In the genomic region with DNA sequence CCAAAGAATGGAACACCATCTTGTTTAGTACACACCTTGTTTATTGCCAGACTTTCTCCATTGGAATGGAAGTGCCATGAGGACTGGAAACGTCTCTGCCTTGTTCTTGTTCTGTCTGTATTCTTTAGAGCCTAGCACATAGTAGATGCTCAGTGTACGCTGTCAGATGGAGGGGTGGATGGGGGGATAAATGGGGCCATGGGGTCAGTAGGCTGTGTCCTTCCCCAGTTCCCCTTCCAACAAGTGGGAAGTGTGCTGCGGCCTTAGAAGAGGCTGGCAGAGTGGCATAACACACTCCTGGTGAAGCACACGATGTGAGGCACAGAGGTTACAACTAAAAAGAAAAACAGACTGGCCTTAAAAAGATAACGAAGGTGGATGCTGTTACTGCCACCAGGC, we compare ENCODE assay signal across 28 cellular contexts.
DNase-seq lines count a peak whose midpoint lies in the region; ATAC-seq, FAIRE-seq and TF ChIP-seq lines count a peak whose summit lies in the region.
"Had no signal": no experiment of that assay in that cellular context is flagged by ENCODE, and none has a peak within 500 bp of the region (broad histone marks: within the 10 kb centered on the region; RNA-seq: fewer than 3 reads in every experiment).

No MANE protein-coding gene starts in this region.

- intact Hi-C loops in K562 (cut with micrococcal nuclease), result no loop called here

- H3K4me1 Mint-ChIP-seq in nephron, result peaks cover 58% of the 10 kb centered on the region

- no peak for ATAC-seq in K562
- ATAC-seq: activated naive CD4-positive, alpha-beta T cell treated with anti-CD3 and anti-CD28 coated beads, Interleukin-2, amount 50 U/mL, for 72 hours; stimulated activated naive B cell treated with anti-CD40 and anti-IgM and Interleukin-4, amounts not matched to agents 10 μg/mL and 1 μg/mL and 100 μg/mL, for 72 hours had no signal

- no peaks in the 10 kb centered on the region for H3K79me2 ChIP-seq in K562 (ENCODE audit: control insufficient read depth, insufficient read depth, low read length)

- WGBS in K562 (ENCODE audit: insufficient coverage, low coverage, missing lambda C conversion rate), result 76% methylated on average over 5 of the region's 5 CpGs

- H3K4me2 ChIP-seq in K562 (ENCODE audit: insufficient read depth, low read length), result no peak overlapping the region

- no peak overlapping the region for H3K4me3 ChIP-seq in HEK293 (ENCODE audit: low read depth, low read length)
- H3K4me3 ChIP-seq in K562, result no peak overlapping the region
- H3K4me3 ChIP-seq in stomach smooth muscle (ENCODE audit: low read length in 2 of 2), result no peak overlapping the region
- no peak overlapping the region for H3K4me3 ChIP-seq in WERI-Rb-1 (ENCODE audit: low read depth, low read length)
- H3K4me3 ChIP-seq: ascending aorta, cardiac muscle cell, coronary artery, GM12878, ovary, skin epidermis, vagina had no signal

- H3K36me3 ChIP-seq in HEK293 (ENCODE audit: control insufficient read depth in 2 of 2, insufficient read depth in 1 of 2, low read length in 2 of 2), result peaks cover 0 to 9% of the 10 kb centered on the region in 2 experiments; a peak in 2 of 3 replicates
- peaks cover 17% of the 10 kb centered on the region; the same call in 1 of the 3 replicates for H3K36me3 ChIP-seq in K562 (ENCODE audit: control insufficient read depth, insufficient read depth, low read length)
- no peaks in the 10 kb centered on the region for H3K36me3 ChIP-seq in stomach smooth muscle (ENCODE audit: control insufficient read depth in 2 of 2, insufficient read depth in 2 of 2, low read length in 2 of 2)
- no peaks in the 10 kb centered on the region for H3K36me3 ChIP-seq in WERI-Rb-1
- H3K36me3 ChIP-seq: cardiac muscle cell, ovary, vagina had no signal

- BruUV-seq in K562 (replicated peaks; lab: Mats Ljungman, UMichigan), result no TSS peak

- TF ChIP-seq EP300 in K562 (IDR thresholded peaks at IDR 0.05; ENCODE audit: low read length), result no peak

- DNase-seq in K562 (ENCODE audit: extremely low read depth in 1 of 4, low spot score in 3 of 4) (no peak), WERI-Rb-1 (no peak), GM20000 (ENCODE audit: low spot score) (no peak), NCI-H1694 treated with DMSO at 0.1 percent for 48 hours (lab: John Stamatoyannopoulos, UW) (no peak), HEK293T (ENCODE audit: extremely low spot score) (no peak)
- DNase-seq: activated CD4-positive, alpha-beta T cell treated with anti-CD3 and anti-CD28 coated beads for 4 hours; activated effector memory CD4-positive, alpha-beta T cell treated with Interleukin-2 at 50 U/mL for 16 hours; activated T-cell treated with anti-CD3 and anti-CD28 coated beads, Interleukin-2, amount 50 U/mL, for 1 hour; effector CD8-positive, alpha-beta T cell; H7; immature natural killer cell; IMR-90; NCI-H146; NCI-H2107; NCI-H748 treated with DMSO at 0.1 percent for 48 hours; ovary; SIG-M5; stimulated activated naive B cell treated with anti-CD40 and anti-IgM and Interleukin-4, amounts not matched to agents 10 μg/mL and 1 μg/mL and 100 μg/mL, for 72 hours had no signal

- H3K9me3 ChIP-seq in HEK293 (ENCODE audit: control insufficient read depth, insufficient read depth, low read depth, low read length), result no peaks in the 10 kb centered on the region
- no peaks in the 10 kb centered on the region for H3K9me3 ChIP-seq in K562 (replicated peaks; ENCODE audit: control insufficient read depth, insufficient read depth, low read depth, low read length)
- no peaks in the 10 kb centered on the region for H3K9me3 ChIP-seq in stomach smooth muscle (ENCODE audit: control insufficient read depth in 2 of 2, low read length in 2 of 2)
- H3K9me3 ChIP-seq in WERI-Rb-1 (ENCODE audit: severe bottlenecking), result no peaks in the 10 kb centered on the region
- H3K9me3 ChIP-seq: ascending aorta, ovary, vagina had no signal

- peaks cover 11% of the 10 kb centered on the region for H3K36me3 Mint-ChIP-seq in nephron (ENCODE audit: low read depth)
- H3K36me3 Mint-ChIP-seq: activated naive CD4-positive, alpha-beta T cell treated with anti-CD3 and anti-CD28 coated beads, Interleukin-2, amount 50 U/mL, for 72 hours had no signal

- TF ChIP-seq CTCF in HEK293 (tag by site-specific recombination; IDR thresholded peaks at IDR 0.05), result no peak
- no peak for TF ChIP-seq CTCF in K562 (IDR thresholded peaks at IDR 0.05 in 2 of 3, conservative IDR thresholded peaks at IDR 0.05 in 1 of 3; ENCODE audit: insufficient read depth in 2 of 3, low read depth in 1 of 3, low read length in 3 of 3)
- no peak for TF ChIP-seq CTCF in nephron (IDR thresholded peaks at IDR 0.05; ENCODE audit: unreplicated experiment in 3 of 3)
- TF ChIP-seq CTCF in WERI-Rb-1 (IDR thresholded peaks at IDR 0.05; ENCODE audit: low read depth, low read length), result no peak
- no peak for TF ChIP-seq CTCF in GM20000 (IDR thresholded peaks at IDR 0.05; ENCODE audit: extremely low read depth, missing control alignments)

- H3K27me3 Mint-ChIP-seq in nephron (ENCODE audit: low read depth), result no peaks in the 10 kb centered on the region
- H3K27me3 Mint-ChIP-seq: stimulated activated naive B cell treated with anti-CD40 and anti-IgM and Interleukin-4, amounts not matched to agents 10 μg/mL and 1 μg/mL and 100 μg/mL, for 72 hours had no signal

- POLR2A ChIA-PET in HEK293 (lab: Yijun Ruan, JAX) (no interaction called here), K562 (lab: Yijun Ruan, JAX) (interaction anchor here (1.3 to 2.7 kb wide), 2 partner anchors 44 to 62 kb away, joined by 4 to 10 read pairs; a partner anchor contains a TSS), HEK293T (lab: Yijun Ruan, JAX) (no interaction called here)

- CTCF ChIA-PET in HEK293 (lab: Yijun Ruan, JAX), result no interaction called here
- CTCF ChIA-PET in K562 (lab: Yijun Ruan, JAX; ENCODE audit: low intra/inter-chr PET ratio), result no interaction called here
- CTCF ChIA-PET in HEK293T (lab: Yijun Ruan, JAX), result no interaction called here

- H3K9ac ChIP-seq in K562 (ENCODE audit: insufficient read depth in 1 of 2, low read depth in 2 of 2, low read length in 2 of 2), result peak overlapping the region in 1 of 2 experiments; percentile 81; a peak in 1 of 4 replicates
- no peak overlapping the region for H3K9ac ChIP-seq in stomach smooth muscle (ENCODE audit: low read length in 2 of 2)

- peak overlapping the region in 2 of 3 experiments; percentile 32 to 44 for H3K4me3 Mint-ChIP-seq in nephron

- no peak overlapping the region for H2AFZ ChIP-seq in K562 (ENCODE audit: low read depth, low read length)

- H3K27ac ChIP-seq in HEK293 (ENCODE audit: extremely low read depth, low read depth, low read length), result no peak overlapping the region
- H3K27ac ChIP-seq in K562 (ENCODE audit: extremely low read depth, low read depth, low read length), result peak overlapping the region; percentile 66; the same call in 2 of the 3 replicates
- H3K27ac ChIP-seq in stomach smooth muscle (ENCODE audit: low read length), result peak overlapping the region; percentile 2
- no peak overlapping the region for H3K27ac ChIP-seq in WERI-Rb-1
- H3K27ac ChIP-seq: ascending aorta, cardiac muscle cell, coronary artery, ovary, vagina had no signal

- no peak for TF ChIP-seq POLR2A in K562 (conservative IDR thresholded peaks at IDR 0.05)

- H3K4me1 ChIP-seq in HEK293 (ENCODE audit: control insufficient read depth, insufficient read depth, low read length), result no peaks in the 10 kb centered on the region
- peaks cover 32 to 61% of the 10 kb centered on the region in 2 experiments for H3K4me1 ChIP-seq in K562 (replicated peaks in 1 of 2; ENCODE audit: control insufficient read depth in 2 of 2, insufficient read depth in 2 of 2, low read length in 2 of 2)
- H3K4me1 ChIP-seq in stomach smooth muscle (ENCODE audit: control insufficient read depth, insufficient read depth, low read length), result peaks cover 21% of the 10 kb centered on the region

- H3K9me1 ChIP-seq in K562 (ENCODE audit: control insufficient read depth, insufficient read depth, low read length), result no peaks in the 10 kb centered on the region

- no peaks in the 10 kb centered on the region for H3K9me3 Mint-ChIP-seq in nephron
- H3K9me3 Mint-ChIP-seq: activated naive CD4-positive, alpha-beta T cell treated with anti-CD3 and anti-CD28 coated beads, Interleukin-2, amount 50 U/mL, for 72 hours; immature natural killer cell; stimulated activated naive B cell treated with anti-CD40 and anti-IgM and Interleukin-4, amounts not matched to agents 10 μg/mL and 1 μg/mL and 100 μg/mL, for 72 hours had no signal

- H4K20me1 ChIP-seq in K562 (replicated peaks; ENCODE audit: control insufficient read depth, insufficient read depth, low read length), result no peaks in the 10 kb centered on the region

- TF ChIP-seq RAD21 in K562 (CRISPR knock-in tag; conservative IDR thresholded peaks at IDR 0.05 in 1 of 2, IDR thresholded peaks at IDR 0.05 in 1 of 2), result no peak

- no peaks in the 10 kb centered on the region for H3K27me3 ChIP-seq in K562 (ENCODE audit: control insufficient read depth in 2 of 2, insufficient read depth in 2 of 2, low read length in 2 of 2)
- no peaks in the 10 kb centered on the region for H3K27me3 ChIP-seq in stomach smooth muscle (ENCODE audit: control insufficient read depth in 1 of 2, insufficient read depth in 2 of 2, low read length in 2 of 2)
- H3K27me3 ChIP-seq in WERI-Rb-1 (ENCODE audit: insufficient read depth, low read depth, severe bottlenecking), result no peaks in the 10 kb centered on the region
- H3K27me3 ChIP-seq: ascending aorta, cardiac muscle cell, ovary, vagina had no signal

- H3K27ac Mint-ChIP-seq in nephron, result peak overlapping the region; percentile 96 to 98 (median 97)
- H3K27ac Mint-ChIP-seq: activated naive CD4-positive, alpha-beta T cell treated with anti-CD3 and anti-CD28 coated beads, Interleukin-2, amount 50 U/mL, for 72 hours; immature natural killer cell had no signal

- FAIRE-seq in K562 (lab: Jason Lieb, UNC), result no peak
- FAIRE-seq: GM12878 had no signal

- in situ Hi-C loops in K562 (cut with MboI), result no loop called here

TF ChIP-seq in K562, 482 proteins besides CTCF, POLR2A, EP300 and RAD21 (continues in another document):
- no peak for TF ChIP-seq RNF2 (IDR thresholded peaks at IDR 0.05)
- peak; percentile 65 for TF ChIP-seq BCOR (IDR thresholded peaks at IDR 0.05)
- TF ChIP-seq PTTG1 (tag; IDR thresholded peaks at IDR 0.05; ENCODE audit: low read depth), result no peak
- TF ChIP-seq ZNF696 (CRISPR knock-in tag; conservative IDR thresholded peaks at IDR 0.05), result no peak

TF ChIP-seq in HEK293T, 16 proteins besides CTCF, POLR2A, EP300 and RAD21 (continues in another document):
- TF ChIP-seq, protein P1, sequence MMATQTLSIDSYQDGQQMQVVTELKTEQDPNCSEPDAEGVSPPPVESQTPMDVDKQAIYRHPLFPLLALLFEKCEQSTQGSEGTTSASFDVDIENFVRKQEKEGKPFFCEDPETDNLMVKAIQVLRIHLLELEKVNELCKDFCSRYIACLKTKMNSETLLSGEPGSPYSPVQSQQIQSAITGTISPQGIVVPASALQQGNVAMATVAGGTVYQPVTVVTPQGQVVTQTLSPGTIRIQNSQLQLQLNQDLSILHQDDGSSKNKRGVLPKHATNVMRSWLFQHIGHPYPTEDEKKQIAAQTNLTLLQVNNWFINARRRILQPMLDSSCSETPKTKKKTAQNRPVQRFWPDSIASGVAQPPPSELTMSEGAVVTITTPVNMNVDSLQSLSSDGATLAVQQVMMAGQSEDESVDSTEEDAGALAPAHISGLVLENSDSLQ (IDR thresholded peaks at IDR 0.05), result no peak
- TF ChIP-seq L3MBTL2 (conservative IDR thresholded peaks at IDR 0.05) (no peak), SP1 (IDR thresholded peaks at IDR 0.05) (no peak), NFRKB (IDR thresholded peaks at IDR 0.05) (no peak), FOXK2 (IDR thresholded peaks at IDR 0.05) (no peak)

Comparison
In these comparisons a context has a peak if more than half of its experiments do, and no peak if none do; other contexts are left out.
1. H3K27ac ChIP-seq: peak in K562 (single experiment) and stomach smooth muscle (single experiment); none in HEK293 (single experiment) and WERI-Rb-1 (single experiment).